ENCODE assay signal across 8 cellular contexts in the genomic region with DNA sequence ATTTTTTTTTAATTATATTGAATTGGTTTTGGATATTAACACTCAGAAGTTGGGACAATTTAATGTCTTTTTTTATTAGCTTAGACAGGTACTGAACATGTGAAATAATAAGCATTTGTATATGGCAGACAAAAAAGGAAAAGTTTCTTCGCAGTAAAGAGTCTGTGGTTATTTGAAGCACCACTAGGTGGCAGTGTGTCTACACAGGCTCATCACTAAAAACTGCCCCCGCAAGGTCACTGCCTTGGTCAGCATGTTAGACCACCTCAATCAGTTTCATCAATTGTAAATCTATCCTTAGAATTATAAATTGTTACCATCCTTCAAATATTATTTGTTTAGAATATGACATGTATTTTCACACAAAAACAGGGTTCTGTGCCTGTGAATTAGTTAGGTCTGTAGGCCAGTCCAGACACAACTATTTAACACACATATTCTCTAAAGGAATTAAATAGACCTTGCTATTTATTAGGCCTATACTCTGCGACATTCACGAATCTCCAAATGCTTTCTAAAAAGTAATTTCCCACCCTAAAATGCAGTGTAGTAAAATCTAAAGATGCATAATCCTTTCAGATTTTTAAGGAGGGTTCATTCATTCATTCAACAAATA. TPM values are rescaled to one million over a fixed set of nuclear protein-coding genes. Genes with fewer than 3 reads are reported as not detected.
A peak's percentile ranks its signal among the peaks of the same experiment; 100 is the strongest.
DNase-seq lines count a peak whose midpoint lies in the region; ATAC-seq, FAIRE-seq and TF ChIP-seq lines count a peak whose summit lies in the region.

No MANE protein-coding gene starts in this region.

- no peaks in the 10 kb centered on the region for H3K36me3 Mint-ChIP-seq in osteocyte (ENCODE audit: unreplicated experiment)

- POLR2A ChIA-PET in A549 (lab: Yijun Ruan, JAX) = no interaction called here
- POLR2A ChIA-PET in H1 (lab: Charles Lee; ENCODE audit: partially characterized antibody) = no interaction called here

- H3K23me2 ChIP-seq in H1 (ENCODE audit: low read depth, low read length) = 0 out of 2 replicates have a peak, but pooled peaks cover 2% of the 10 kb centered on the region

- H3K4me3 Mint-ChIP-seq in osteocyte (ENCODE audit: unreplicated experiment) = no peak overlapping the region

- DNase-seq in A549 (ENCODE audit: low read depth in 1 of 2, low spot score in 1 of 2) (peak; percentile 20 to 50), ELR (ENCODE audit: low read depth) (peak; percentile 48), HAP-1 (ENCODE audit: low spot score in 2 of 2) (peak; percentile 44 to 58), NB4 (ENCODE audit: low read depth) (peak; percentile 53), H1 (ENCODE audit: low read depth in 1 of 2, low spot score in 2 of 2) (no peak), osteocyte (ENCODE audit: extremely low spot score, unreplicated experiment) (no peak), occipital lobe (lab: John Stamatoyannopoulos, UW) (no peak), DMS153 treated with DMSO at 0.1 percent for 48 hours (lab: John Stamatoyannopoulos, UW; ENCODE audit: unreplicated experiment) (no peak)

- H3K27ac ChIP-seq in A549 (no peak overlapping the region), H1 (ENCODE audit: low read depth, low read length) (no peak overlapping the region)

- no peak for FAIRE-seq in A549 (lab: Jason Lieb, UNC)
- peak; percentile 83 for FAIRE-seq in H1 (lab: Jason Lieb, UNC)

- in situ Hi-C loops in HAP-1 (cut with MboI; ENCODE audit: low sequenced_read_pairs) = no loop called here

- H3K56ac ChIP-seq in H1 (replicated peaks; ENCODE audit: insufficient read length, low read depth, low read length) = no peak overlapping the region

- H2BK12ac ChIP-seq in H1 (ENCODE audit: low read depth, low read length) = no peak overlapping the region

- no peak overlapping the region for H2AFZ ChIP-seq in H1 (ENCODE audit: low read length)

- no peak overlapping the region for H3K27ac Mint-ChIP-seq in osteocyte (ENCODE audit: unreplicated experiment)

- WGBS in A549 (ENCODE audit: missing lambda C conversion rate) = 10% methylated on average over 4 of the region's 4 CpGs
- WGBS in H1 (ENCODE audit: extremely low coverage in 1 of 2, insufficient coverage in 1 of 2, insufficient read length in 1 of 2, insufficient replicate concordance in 2 of 2, low coverage in 1 of 2, low lambda C conversion rate in 2 of 2, missing lambda C conversion rate in 1 of 2), 2 experiments = 57% methylated on average over 4 of the region's 4 CpGs; no CpG with 5 or more reads in 1 of the 2 experiments

- TF ChIP-seq EP300 in A549 (IDR thresholded peaks at IDR 0.05) = no peak
- no peak for TF ChIP-seq EP300 in H1 (IDR thresholded peaks at IDR 0.05; ENCODE audit: borderline replicate concordance in 1 of 2, low read depth in 2 of 2, low read length in 2 of 2)

- H3K4me1 ChIP-seq in A549 = no peaks in the 10 kb centered on the region
- H3K4me1 ChIP-seq in HAP-1 = no peaks in the 10 kb centered on the region
- no peaks in the 10 kb centered on the region for H3K4me1 ChIP-seq in H1 (replicated peaks in 1 of 4; ENCODE audit: control insufficient read depth in 3 of 4, insufficient read depth in 4 of 4, low read length in 3 of 4)

- no peaks in the 10 kb centered on the region for H3K4me1 Mint-ChIP-seq in osteocyte (ENCODE audit: unreplicated experiment)

- no peak overlapping the region for H3K14ac ChIP-seq in H1 (ENCODE audit: insufficient read length)

- H3K79me1 ChIP-seq in H1 (ENCODE audit: low read depth, low read length) = no peaks in the 10 kb centered on the region

- no peak overlapping the region for H2BK15ac ChIP-seq in H1 (ENCODE audit: low read length)

- TF ChIP-seq RAD21 in A549 (conservative IDR thresholded peaks at IDR 0.05 in 1 of 2, IDR thresholded peaks at IDR 0.05 in 1 of 2) (peak; percentile 54 to 65), H1 (IDR thresholded peaks at IDR 0.05 in 1 of 2, conservative IDR thresholded peaks at IDR 0.05 in 1 of 2; ENCODE audit: low read depth in 2 of 2, low read length in 2 of 2) (peak; percentile 87 to 89)

- no peak overlapping the region for H2AK5ac ChIP-seq in H1 (ENCODE audit: low read depth, low read length)

- no peak overlapping the region for H4K5ac ChIP-seq in H1 (ENCODE audit: insufficient read length, low read depth, low read length)

- no peaks in the 10 kb centered on the region for H3K79me2 ChIP-seq in H1 (ENCODE audit: control insufficient read depth in 1 of 2, insufficient read depth in 2 of 2, low read length in 2 of 2)

- no peaks in the 10 kb centered on the region for H3K36me3 ChIP-seq in HAP-1 (replicated peaks)
- no peaks in the 10 kb centered on the region for H3K36me3 ChIP-seq in H1 (ENCODE audit: control insufficient read depth in 2 of 4, insufficient read depth in 4 of 4, low read length in 3 of 4)

- no peaks in the 10 kb centered on the region for H3K9me3 Mint-ChIP-seq in osteocyte (ENCODE audit: unreplicated experiment)

- TF ChIP-seq CTCF in A549 (IDR thresholded peaks at IDR 0.05) (peak; percentile 83), NB4 (IDR thresholded peaks at IDR 0.05; ENCODE audit: low read depth, low read length) (peak; percentile 82), H1 (IDR thresholded peaks at IDR 0.05; ENCODE audit: control extremely low read depth in 1 of 3, insufficient read depth in 1 of 3, low read depth in 1 of 3, low read length in 3 of 3) (peak; percentile 33 to 86 (median 71)), osteocyte (IDR thresholded peaks at IDR 0.05) (peak; percentile 83)

- H3K27me3 ChIP-seq in HAP-1 (ENCODE audit: low read depth) (0 out of 2 replicates have a peak, but pooled peaks cover 2% of the 10 kb centered on the region), H1 (replicated peaks in 1 of 4; ENCODE audit: control insufficient read depth in 3 of 4, extremely low read depth in 1 of 4, insufficient read depth in 3 of 4, low read length in 3 of 4) (no peaks in the 10 kb centered on the region)

- H3K9me3 ChIP-seq in A549 = no peaks in the 10 kb centered on the region
- no peaks in the 10 kb centered on the region for H3K9me3 ChIP-seq in HAP-1
- H3K9me3 ChIP-seq in H1 (ENCODE audit: insufficient read depth in 2 of 2, low read depth in 1 of 2, low read length in 1 of 2) = no peaks in the 10 kb centered on the region

- ATAC-seq in A549 = peak; percentile 47 to 80; a peak in 3 of 6 replicates

- TF ChIP-seq POLR2A in A549 (IDR thresholded peaks at IDR 0.05; ENCODE audit: low read length) (no peak), NB4 (IDR thresholded peaks at IDR 0.05; ENCODE audit: extremely low read depth, insufficient read length) (no peak), H1 (IDR thresholded peaks at IDR 0.05; ENCODE audit: control extremely low read depth in 1 of 2, low read depth in 2 of 2, low read length in 2 of 2) (no peak)

- no peak overlapping the region for H2BK120ac ChIP-seq in H1 (replicated peaks; ENCODE audit: low read depth, low read length)

- no peak overlapping the region for H4K91ac ChIP-seq in H1 (replicated peaks; ENCODE audit: insufficient read length, low read length)

- no peak overlapping the region for H3K9ac ChIP-seq in H1 (replicated peaks in 1 of 4; ENCODE audit: extremely low read depth in 1 of 4, low read depth in 3 of 4, low read length in 3 of 4)

- H4K8ac ChIP-seq in H1 (ENCODE audit: extremely low read depth, insufficient read depth, low read length) = no peak overlapping the region

- no peak overlapping the region for H3K23ac ChIP-seq in H1 (ENCODE audit: insufficient read length)

- no peak overlapping the region for H3K4ac ChIP-seq in H1 (replicated peaks; ENCODE audit: insufficient read length, low read depth, low read length)

- no peak overlapping the region for H2BK5ac ChIP-seq in H1 (ENCODE audit: low read depth, low read length)

- H4K20me1 ChIP-seq in H1 (replicated peaks in 1 of 2; ENCODE audit: control insufficient read depth in 1 of 2, insufficient read depth in 2 of 2, low read length in 2 of 2) = no peaks in the 10 kb centered on the region

- H3K4me2 ChIP-seq in A549 (no peak overlapping the region), H1 (ENCODE audit: insufficient read depth in 1 of 2, low read depth in 2 of 2, low read length in 2 of 2) (no peak overlapping the region)

- H3K18ac ChIP-seq in H1 (ENCODE audit: extremely low read depth, low read length) = no peak overlapping the region

- CTCF ChIA-PET in A549 (lab: Yijun Ruan, JAX) = interaction anchor here (0.6 to 1.4 kb wide), 7 partner anchors 8 to 33 kb away, joined by 3 to 5 read pairs (median 3); no protein-coding TSS in a partner anchor
- CTCF ChIA-PET in H1 (lab: Charles Lee; ENCODE audit: partially characterized antibody) = interaction anchor here (0.5 to 1.3 kb wide), 15 partner anchors 10 to 480 kb away, joined by 3 to 5 read pairs (median 3); no protein-coding TSS in a partner anchor

- H3K27me3 Mint-ChIP-seq in osteocyte (ENCODE audit: unreplicated experiment) = peaks cover 20% of the 10 kb centered on the region

- H3K4me3 ChIP-seq in A549 (no peak overlapping the region), HAP-1 (no peak overlapping the region), NB4 (ENCODE audit: low read depth, low read length) (no peak overlapping the region), H1 (ENCODE audit: extremely low read depth in 1 of 4, insufficient read depth in 2 of 4, low read depth in 3 of 4, low read length in 4 of 4) (no peak overlapping the region)

- H2BK20ac ChIP-seq in H1 (ENCODE audit: low read length) = no peak overlapping the region

TF ChIP-seq in H1, 55 proteins besides CTCF, POLR2A, EP300 and RAD21:
- TF ChIP-seq CHD1 (IDR thresholded peaks at IDR 0.05; ENCODE audit: low read depth, low read length) = no peak
- TF ChIP-seq EGR1 (IDR thresholded peaks at IDR 0.05; ENCODE audit: borderline replicate concordance, low read depth, low read length) = peak; percentile 48; the same call in 1 of the 2 replicates

RNA-seq across cellular contexts. Expression of a gene that starts 17.0 kb away (rescaled TPM):
- not detected in 2 replicates for polyA plus RNA-seq in A549 (2011; rRNA removed)
- polyA plus RNA-seq in A549 (2012; cell fraction: cytosol; rRNA removed) = not detected in 2 replicates
- polyA plus RNA-seq in A549 (2012; cell fraction: nucleus; rRNA removed) = not detected in 2 replicates
- not detected in 3 replicates for polyA plus RNA-seq in A549 (2017; fragmentation: RNase III; extraction: RNeasy Plus Mini Kit Qiagen cat#74134 plus additional on column Dnase treatment)
- polyA minus RNA-seq in A549 (2011; rRNA and poly(A)+ RNA removed) = not detected in 2 replicates
- not detected in 2 replicates for total RNA-seq in H1 (2021; fragmentation: NEBNext Ultra II Directional; extraction: Animal tissue kit (Norgen Biotek cat#: 25700))
- polyA plus RNA-seq in H1 (2011; rRNA removed) = not detected in 2 replicates
- polyA plus RNA-seq in H1 (2011; cell fraction: cytosol; rRNA removed) = not detected
- not detected for polyA plus RNA-seq in H1 (2011; cell fraction: nucleus; rRNA removed)
- not detected in 4 replicates for polyA plus RNA-seq in H1 (2012, experiment 1 of 2)
- not detected for polyA plus RNA-seq in H1 (2012, experiment 2 of 2)
- polyA plus RNA-seq in H1 (2013, experiment 1 of 2) = not detected
- not detected for polyA plus RNA-seq in H1 (2013, experiment 2 of 2)
- not detected in 2 replicates for polyA minus RNA-seq in H1 (2011; rRNA and poly(A)+ RNA removed)
- polyA minus RNA-seq in H1 (2011; cell fraction: cytosol; rRNA and poly(A)+ RNA removed) = not detected
- polyA minus RNA-seq in H1 (2011; cell fraction: nucleus; rRNA and poly(A)+ RNA removed) = not detected
- not detected in 2 replicates for total RNA-seq in osteocyte
- not detected for total RNA-seq in occipital lobe

Comparison
In these comparisons a context has a peak if more than half of its experiments do, and no peak if none do; other contexts are left out.
1. DNase-seq: peak in A549 (2 of 2), ELR (single experiment), HAP-1 (2 of 2) and NB4 (single experiment); none in H1 (0 of 2), osteocyte (single experiment), occipital lobe (single experiment) and DMS153 treated with DMSO at 0.1 percent for 48 hours (single experiment).
2. Peak in every context shown above with its lines, with median percentiles within 50 percentile points of each other: CTCF ChIP-seq.